Comparison of ENCODE assay signal across 8 cellular contexts in the genomic region with DNA sequence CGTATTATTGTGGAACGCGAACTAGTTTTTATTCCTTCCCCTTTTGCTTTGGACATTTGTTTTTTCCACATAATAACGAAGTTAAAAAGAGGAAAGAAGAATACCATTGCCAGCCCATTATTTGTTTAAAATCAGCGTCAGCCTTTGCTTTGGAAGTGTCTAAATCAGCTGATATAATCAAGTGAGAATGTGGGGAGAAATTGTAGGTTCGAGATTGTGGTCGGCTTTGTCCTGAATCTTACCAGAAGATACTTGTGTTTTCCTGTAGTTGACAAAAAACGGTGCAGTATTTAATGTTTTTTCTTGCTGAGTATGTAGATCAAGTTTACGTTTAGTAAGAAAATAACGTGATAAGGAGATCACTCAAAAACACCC. TPM values are rescaled to one million over a fixed set of nuclear protein-coding genes. Genes with fewer than 3 reads are reported as not detected.
DNase-seq lines count a peak whose midpoint lies in the region; FAIRE-seq and TF ChIP-seq lines count a peak whose summit lies in the region.

No MANE protein-coding gene starts in this region.

- H3K9me3 Mint-ChIP-seq in activated naive CD4-positive, alpha-beta T cell treated with anti-CD3 and anti-CD28 coated beads for 36 hours = no peaks in the 10 kb centered on the region
- H3K9me3 Mint-ChIP-seq in endothelial cell (ENCODE audit: unreplicated experiment) (no peaks in the 10 kb centered on the region), nephron (no peaks in the 10 kb centered on the region)

- H3K4me1 ChIP-seq in SJCRH30 = no peaks in the 10 kb centered on the region

- TF ChIP-seq CTCF in endothelial cell (IDR thresholded peaks at IDR 0.05; ENCODE audit: unreplicated experiment) = no peak
- TF ChIP-seq CTCF in nephron (IDR thresholded peaks at IDR 0.05; ENCODE audit: unreplicated experiment in 3 of 3) = no peak

- peak overlapping the region; percentile 96 for H3K4me3 Mint-ChIP-seq in activated naive CD4-positive, alpha-beta T cell treated with anti-CD3 and anti-CD28 coated beads for 36 hours
- H3K4me3 Mint-ChIP-seq in endothelial cell (ENCODE audit: unreplicated experiment) = peak overlapping the region; percentile 90
- peak overlapping the region; percentile 97 to 98 (median 97) for H3K4me3 Mint-ChIP-seq in nephron

- peaks cover 9% of the 10 kb centered on the region for H3K36me3 Mint-ChIP-seq in activated naive CD4-positive, alpha-beta T cell treated with anti-CD3 and anti-CD28 coated beads for 36 hours (ENCODE audit: low read depth)
- peaks cover 3% of the 10 kb centered on the region for H3K36me3 Mint-ChIP-seq in endothelial cell (ENCODE audit: low read depth, unreplicated experiment)
- H3K36me3 Mint-ChIP-seq in nephron (ENCODE audit: low read depth) = peaks cover 11% of the 10 kb centered on the region

- peak overlapping the region; percentile 99 for H3K27ac Mint-ChIP-seq in activated naive CD4-positive, alpha-beta T cell treated with anti-CD3 and anti-CD28 coated beads for 36 hours
- H3K27ac Mint-ChIP-seq in endothelial cell (ENCODE audit: unreplicated experiment) (peak overlapping the region; percentile 96), nephron (peak overlapping the region; percentile 99 to 100 (median 99))

- no peaks in the 10 kb centered on the region for H3K27me3 Mint-ChIP-seq in activated naive CD4-positive, alpha-beta T cell treated with anti-CD3 and anti-CD28 coated beads for 36 hours (ENCODE audit: low read depth)
- H3K27me3 Mint-ChIP-seq in endothelial cell (ENCODE audit: unreplicated experiment) (peaks cover 8% of the 10 kb centered on the region), nephron (ENCODE audit: low read depth) (no peaks in the 10 kb centered on the region)

- no peak for DNase-seq in activated naive CD4-positive, alpha-beta T cell treated with anti-CD3 and anti-CD28 coated beads for 36 hours
- DNase-seq in activated naive CD4-positive, alpha-beta T cell treated with anti-CD3 and anti-CD28 coated beads, Interleukin-2, amount 50 U/mL, for 16 hours = no peak
- DNase-seq in SJCRH30 = peak in 1 of 2 experiments; percentile 46
- DNase-seq in endothelial cell (ENCODE audit: low spot score) = no peak
- DNase-seq in NCI-H128 (lab: John Stamatoyannopoulos, UW; ENCODE audit: unreplicated experiment) = no peak
- DNase-seq in urothelium cell line (ENCODE audit: low spot score) = no peak
- no peak for DNase-seq in GDM1 (lab: John Stamatoyannopoulos, UW)

- peak overlapping the region; percentile 84 for H3K4me3 ChIP-seq in SJCRH30

- no peaks in the 10 kb centered on the region for H3K27me3 ChIP-seq in SJCRH30

- H3K4me1 Mint-ChIP-seq in activated naive CD4-positive, alpha-beta T cell treated with anti-CD3 and anti-CD28 coated beads for 36 hours (ENCODE audit: low read depth) = peaks cover 27% of the 10 kb centered on the region
- H3K4me1 Mint-ChIP-seq in endothelial cell (ENCODE audit: unreplicated experiment) (peaks cover 16% of the 10 kb centered on the region), nephron (peaks cover 28% of the 10 kb centered on the region)

- no peaks in the 10 kb centered on the region for H3K9me3 ChIP-seq in SJCRH30 (replicated peaks)

- CTCF ChIA-PET in activated naive CD4-positive, alpha-beta T cell treated with anti-CD3 and anti-CD28 coated beads for 36 hours (lab: Charles Lee) = interaction anchor here (0.6 to 0.7 kb wide), 3 partner anchors 134 to 401 kb away, joined by 3 to 5 read pairs (median 4); no protein-coding TSS in a partner anchor

- FAIRE-seq in urothelium cell line (lab: Jason Lieb, UNC) = no peak

- intact Hi-C loops in activated naive CD4-positive, alpha-beta T cell treated with anti-CD3 and anti-CD28 coated beads for 36 hours (cut with micrococcal nuclease) = loop anchor here (2.0 to 5.0 kb wide), 9 partner anchors 139 to 1397 kb away; partner anchors contain the start of genes ADM, NRIP3, RPL27A and TRIM66

- no peaks in the 10 kb centered on the region for H3K36me3 ChIP-seq in SJCRH30

- peak overlapping the region; percentile 98 for H3K27ac ChIP-seq in SJCRH30

RNA-seq across cellular contexts. Expression of gene ZNF143, which starts 0.9 kb away (rescaled TPM):
- 10 to 100 TPM; 39.1 to 42.5 TPM for total RNA-seq in activated naive CD4-positive, alpha-beta T cell treated with anti-CD3 and anti-CD28 coated beads for 36 hours
- total RNA-seq in SJCRH30 (2014; rRNA removed; shearing (Covaris generic)) = 25.5 and 27.8 TPM in 2 replicates
- total RNA-seq in endothelial cell (ENCODE audit: unreplicated experiment) = 27.2 TPM
